In the genomic region with DNA sequence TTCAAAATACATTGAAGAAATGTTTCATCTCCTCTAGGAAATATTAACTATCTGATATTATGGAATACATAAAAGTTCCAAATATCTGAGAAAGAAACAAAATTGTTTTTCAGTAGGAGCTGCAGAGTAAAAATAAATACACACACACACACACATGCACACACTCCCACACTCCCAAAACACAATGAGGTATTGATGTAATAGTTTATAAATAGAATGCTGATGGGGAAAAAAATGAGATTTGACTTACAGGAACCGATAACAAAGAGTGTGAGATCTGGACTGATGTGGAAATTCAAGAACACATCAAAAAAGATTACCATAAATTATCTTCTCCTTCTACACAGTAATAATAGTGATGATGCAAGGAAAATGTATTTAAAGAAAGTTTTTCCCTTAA, we compare ENCODE assay signal across 38 cellular contexts.
"Had no signal": no experiment of that assay in that cellular context is flagged by ENCODE, and none has a peak within 500 bp of the region (broad histone marks: within the 10 kb centered on the region; RNA-seq: fewer than 3 reads in every experiment).

No MANE protein-coding gene starts in this region.

- H3K9me3 ChIP-seq: adrenal gland, ascending aorta, body of pancreas, breast epithelium had no signal

- H3K9me3 Mint-ChIP-seq: activated naive CD4-positive, alpha-beta T cell treated with anti-CD3 and anti-CD28 coated beads for 36 hours; activated naive CD4-positive, alpha-beta T cell treated with anti-CD3 and anti-CD28 coated beads, Interleukin-2, amount 10 ng/mL, durations not matched to agents 7 days and 5 days; activated naive CD4-positive, alpha-beta T cell treated with anti-CD3 and anti-CD28 coated beads, Interleukin-2, amount 50 U/mL, for 24 hours; activated naive CD8-positive, alpha-beta T cell treated with anti-CD3 and anti-CD28 coated beads for 36 hours; activated naive CD8-positive, alpha-beta T cell treated with anti-CD3 and anti-CD28 coated beads, Interleukin-2, amount 10 ng/mL, durations not matched to agents 7 days and 5 days; activated T-cell treated with anti-CD3 and anti-CD28 coated beads, Interleukin-2, amount 50 U/mL, for 24 hours; activated T-cell treated with anti-CD3 and anti-CD28 coated beads, Interleukin-2, amount 50 U/mL, for 4 hours; activated T-cell treated with anti-CD3 and anti-CD28 coated beads, Interleukin-2, amount 50 U/mL, for 72 hours; activated T-helper 1 cell treated with anti-CD3 and anti-CD28 coated beads, Interleukin-12 subunit alpha, Interleukin-12 subunit beta, Interleukin-2, Interleukin-4 antibody, amounts not matched to agents 30 ng/mL and 10 ng/mL and 1 ng/mL, durations not matched to agents 14 hours and 24 hours and 36 hours; activated T-helper 17 cell treated with anti-CD3 and anti-CD28 coated beads, Interleukin-2, amount 50 U/mL, for 72 hours; activated T-helper 2 cell treated with anti-CD3 and anti-CD28 coated beads, Interferon-gamma antibody, Interleukin-2, Interleukin-4, amounts not matched to agents 10 μg/mL and 5 μg/mL and 100 μg/mL, durations not matched to agents 14 hours and 24 hours and 36 hours; central memory CD8-positive, alpha-beta T cell had no signal

- DNase-seq: activated effector memory CD4-positive, alpha-beta T cell treated with anti-CD3 and anti-CD28 coated beads, Interleukin-2, amount 50 U/mL, for 16 hours; activated effector memory CD4-positive, alpha-beta T cell treated with Interleukin-2 at 50 U/mL for 16 hours; activated gamma-delta T cell; activated gamma-delta T cell treated with Interleukin-2 at 50 U/mL for 16 hours; activated naive CD4-positive, alpha-beta T cell; activated naive CD4-positive, alpha-beta T cell treated with anti-CD3 and anti-CD28 coated beads for 36 hours; activated naive CD4-positive, alpha-beta T cell treated with anti-CD3 and anti-CD28 coated beads, Interleukin-2, amount 10 ng/mL, durations not matched to agents 7 days and 5 days; activated naive CD4-positive, alpha-beta T cell treated with anti-CD3 and anti-CD28 coated beads, Interleukin-2, amount 50 U/mL, for 16 hours; activated naive CD4-positive, alpha-beta T cell treated with Interleukin-2 at 50 U/mL for 16 hours; activated naive CD8-positive, alpha-beta T cell treated with anti-CD3 and anti-CD28 coated beads for 36 hours; activated naive CD8-positive, alpha-beta T cell treated with anti-CD3 and anti-CD28 coated beads, Interleukin-2, amount 10 ng/mL, durations not matched to agents 7 days and 5 days; activated naive CD8-positive, alpha-beta T cell treated with anti-CD3 and anti-CD28 coated beads, Interleukin-2, amount 50 U/mL, for 24 hours; activated T-cell treated with anti-CD3 and anti-CD28 coated beads, Interleukin-2, amount 50 U/mL, for 1 hour; activated T-cell treated with anti-CD3 and anti-CD28 coated beads, Interleukin-2, amount 50 U/mL, for 24 hours; activated T-cell treated with anti-CD3 and anti-CD28 coated beads, Interleukin-2, amount 50 U/mL, for 4 hours; activated T-cell treated with anti-CD3 and anti-CD28 coated beads, Interleukin-2, amount 50 U/mL, for 48 hours; activated T-cell treated with anti-CD3 and anti-CD28 coated beads, Interleukin-2, amount 50 U/mL, for 72 hours; adrenal gland; amniotic stem cell; amygdala; anterior cingulate cortex; aorta; body of pancreas; brain microvascular endothelial cell; caudate nucleus; central memory CD4-positive, alpha-beta T cell; cerebellar nuclear complex had no signal

- H3K27me3 Mint-ChIP-seq: activated naive CD4-positive, alpha-beta T cell treated with anti-CD3 and anti-CD28 coated beads, Interleukin-2, amount 10 ng/mL, durations not matched to agents 7 days and 5 days; brain had no signal

- H3K36me3 Mint-ChIP-seq: activated naive CD4-positive, alpha-beta T cell treated with anti-CD3 and anti-CD28 coated beads, Interleukin-2, amount 10 ng/mL, durations not matched to agents 7 days and 5 days; activated naive CD4-positive, alpha-beta T cell treated with anti-CD3 and anti-CD28 coated beads, Interleukin-2, amount 50 U/mL, for 24 hours; activated naive CD4-positive, alpha-beta T cell treated with anti-CD3 and anti-CD28 coated beads, Interleukin-2, amount 50 U/mL, for 72 hours; activated naive CD8-positive, alpha-beta T cell; activated naive CD8-positive, alpha-beta T cell treated with anti-CD3 and anti-CD28 coated beads for 36 hours; activated naive CD8-positive, alpha-beta T cell treated with anti-CD3 and anti-CD28 coated beads, Interleukin-2, amount 10 ng/mL, durations not matched to agents 7 days and 5 days; brain had no signal

- H3K27ac Mint-ChIP-seq: activated naive CD4-positive, alpha-beta T cell treated with anti-CD3 and anti-CD28 coated beads for 36 hours; activated naive CD4-positive, alpha-beta T cell treated with anti-CD3 and anti-CD28 coated beads, Interleukin-2, amount 10 ng/mL, durations not matched to agents 7 days and 5 days; activated naive CD4-positive, alpha-beta T cell treated with anti-CD3 and anti-CD28 coated beads, Interleukin-2, amount 50 U/mL, for 24 hours; activated naive CD4-positive, alpha-beta T cell treated with anti-CD3 and anti-CD28 coated beads, Interleukin-2, amount 50 U/mL, for 72 hours; activated naive CD8-positive, alpha-beta T cell; activated naive CD8-positive, alpha-beta T cell treated with anti-CD3 and anti-CD28 coated beads for 36 hours; activated naive CD8-positive, alpha-beta T cell treated with anti-CD3 and anti-CD28 coated beads, Interleukin-2, amount 10 ng/mL, durations not matched to agents 7 days and 5 days; activated naive CD8-positive, alpha-beta T cell treated with anti-CD3 and anti-CD28 coated beads, Interleukin-2, amount 50 U/mL, for 24 hours; activated T-cell treated with anti-CD3 and anti-CD28 coated beads, Interleukin-2, amount 50 U/mL, for 24 hours; activated T-cell treated with anti-CD3 and anti-CD28 coated beads, Interleukin-2, amount 50 U/mL, for 72 hours; activated T-helper 1 cell treated with anti-CD3 and anti-CD28 coated beads, Interleukin-12 subunit alpha, Interleukin-12 subunit beta, Interleukin-2, Interleukin-4 antibody, amounts not matched to agents 30 ng/mL and 10 ng/mL and 1 ng/mL, durations not matched to agents 14 hours and 24 hours and 36 hours; activated T-helper 17 cell treated with anti-CD3 and anti-CD28 coated beads, Interleukin-2, amount 50 U/mL, for 72 hours; activated T-helper 2 cell treated with anti-CD3 and anti-CD28 coated beads, Interferon-gamma antibody, Interleukin-2, Interleukin-4, amounts not matched to agents 10 μg/mL and 5 μg/mL and 100 μg/mL, durations not matched to agents 14 hours and 24 hours and 36 hours; brain had no signal

- ATAC-seq: activated naive CD4-positive, alpha-beta T cell treated with anti-CD3 and anti-CD28 coated beads, Interleukin-2, amount 50 U/mL, for 72 hours; activated naive CD8-positive, alpha-beta T cell treated with anti-CD3 and anti-CD28 coated beads, Interleukin-2, amount 50 U/mL, for 24 hours; activated T-cell treated with anti-CD3 and anti-CD28 coated beads, Interleukin-2, amount 50 U/mL, for 4 hours; activated T-cell treated with anti-CD3 and anti-CD28 coated beads, Interleukin-2, amount 50 U/mL, for 72 hours; activated T-helper 17 cell treated with anti-CD3 and anti-CD28 coated beads, Interleukin-2, amount 50 U/mL, for 72 hours; body of pancreas had no signal

- H3K4me3 Mint-ChIP-seq: activated naive CD4-positive, alpha-beta T cell treated with anti-CD3 and anti-CD28 coated beads for 36 hours; activated naive CD4-positive, alpha-beta T cell treated with anti-CD3 and anti-CD28 coated beads, Interleukin-2, amount 10 ng/mL, durations not matched to agents 7 days and 5 days; activated naive CD4-positive, alpha-beta T cell treated with anti-CD3 and anti-CD28 coated beads, Interleukin-2, amount 50 U/mL, for 24 hours; activated naive CD8-positive, alpha-beta T cell; activated naive CD8-positive, alpha-beta T cell treated with anti-CD3 and anti-CD28 coated beads for 36 hours; activated naive CD8-positive, alpha-beta T cell treated with anti-CD3 and anti-CD28 coated beads, Interleukin-2, amount 10 ng/mL, durations not matched to agents 7 days and 5 days; activated naive CD8-positive, alpha-beta T cell treated with anti-CD3 and anti-CD28 coated beads, Interleukin-2, amount 50 U/mL, for 24 hours; activated T-cell treated with anti-CD3 and anti-CD28 coated beads, Interleukin-2, amount 50 U/mL, for 24 hours; activated T-cell treated with anti-CD3 and anti-CD28 coated beads, Interleukin-2, amount 50 U/mL, for 4 hours; activated T-cell treated with anti-CD3 and anti-CD28 coated beads, Interleukin-2, amount 50 U/mL, for 72 hours; activated T-helper 1 cell treated with anti-CD3 and anti-CD28 coated beads, Interleukin-12 subunit alpha, Interleukin-12 subunit beta, Interleukin-2, Interleukin-4 antibody, amounts not matched to agents 30 ng/mL and 10 ng/mL and 1 ng/mL, durations not matched to agents 14 hours and 24 hours and 36 hours; activated T-helper 17 cell treated with anti-CD3 and anti-CD28 coated beads, Interleukin-2, amount 50 U/mL, for 72 hours; brain; central memory CD8-positive, alpha-beta T cell had no signal

- H3K4me1 ChIP-seq: ascending aorta, body of pancreas, breast epithelium had no signal

- H3K27ac ChIP-seq: adrenal gland, ascending aorta, body of pancreas, brain microvascular endothelial cell, breast epithelium, cardiac muscle cell had no signal

- H3K4me1 Mint-ChIP-seq: activated naive CD4-positive, alpha-beta T cell treated with anti-CD3 and anti-CD28 coated beads, Interleukin-2, amount 10 ng/mL, durations not matched to agents 7 days and 5 days; activated naive CD4-positive, alpha-beta T cell treated with anti-CD3 and anti-CD28 coated beads, Interleukin-2, amount 50 U/mL, for 24 hours; activated naive CD8-positive, alpha-beta T cell treated with anti-CD3 and anti-CD28 coated beads for 36 hours; activated naive CD8-positive, alpha-beta T cell treated with anti-CD3 and anti-CD28 coated beads, Interleukin-2, amount 10 ng/mL, durations not matched to agents 7 days and 5 days; activated naive CD8-positive, alpha-beta T cell treated with anti-CD3 and anti-CD28 coated beads, Interleukin-2, amount 50 U/mL, for 24 hours; activated T-helper 17 cell treated with anti-CD3 and anti-CD28 coated beads, Interleukin-2, amount 50 U/mL, for 72 hours; central memory CD8-positive, alpha-beta T cell had no signal

- H3K27me3 ChIP-seq: adrenal gland, ascending aorta, body of pancreas, brain microvascular endothelial cell, breast epithelium, cardiac muscle cell had no signal

- H3K36me3 ChIP-seq: adrenal gland, ascending aorta, brain microvascular endothelial cell, breast epithelium, cardiac muscle cell had no signal

- H3K4me3 ChIP-seq: adrenal gland, ascending aorta, body of pancreas, breast epithelium, cardiac muscle cell had no signal
